ENCODE assay signal across 38 cellular contexts in the genomic region with DNA sequence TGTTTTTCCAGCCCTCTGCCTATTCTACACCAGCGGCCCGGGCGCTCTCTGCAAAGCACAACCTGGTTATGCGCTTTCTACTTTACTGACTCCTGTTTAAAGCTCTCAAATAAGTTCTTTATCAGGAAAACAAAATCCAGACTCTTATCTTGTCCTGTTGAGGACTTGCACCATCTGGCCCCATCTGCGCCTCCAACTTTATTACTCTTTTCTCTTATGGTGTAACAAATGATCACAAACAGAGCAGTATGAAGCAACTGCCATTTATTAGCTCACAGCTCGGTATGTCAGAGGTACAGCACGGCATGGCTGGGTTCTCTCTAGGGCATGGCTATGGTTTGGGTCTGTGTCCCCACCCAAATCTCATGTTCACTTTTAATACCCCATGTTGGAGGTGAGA.
"Had no signal": no experiment of that assay in that cellular context is flagged by ENCODE, and none has a peak within 500 bp of the region (broad histone marks: within the 10 kb centered on the region; RNA-seq: fewer than 3 reads in every experiment).

No MANE protein-coding gene starts in this region.

- H3K36me3 Mint-ChIP-seq: activated CD8-positive, alpha-beta memory T cell treated with anti-CD3 and anti-CD28 coated beads, Interleukin-2, amount 10 ng/mL, durations not matched to agents 7 days and 5 days; activated naive CD8-positive, alpha-beta T cell treated with anti-CD3 and anti-CD28 coated beads, Interleukin-2, amount 10 ng/mL, durations not matched to agents 7 days and 5 days had no signal

- H3K4me3 ChIP-seq: body of pancreas, breast epithelium, MG63, Peyer's patch had no signal

- H3K4me1 ChIP-seq: breast epithelium had no signal

- ATAC-seq: activated CD8-positive, alpha-beta memory T cell treated with anti-CD3 and anti-CD28 coated beads, Interleukin-2, amount 10 ng/mL, durations not matched to agents 7 days and 5 days; activated T-cell treated with anti-CD3 and anti-CD28 coated beads, Interleukin-2, amount 50 U/mL, for 72 hours; activated T-helper 17 cell treated with anti-CD3 and anti-CD28 coated beads, Interleukin-2, amount 50 U/mL, for 72 hours; body of pancreas; PC-3; SK-N-SH treated with all-trans-retinoic acid at 6 μM for 48 hours had no signal

- H3K4me3 Mint-ChIP-seq: activated B cell treated with CpG ODN at 0.5 μM for 24 hours; activated CD4-positive, alpha-beta memory T cell treated with anti-CD3 and anti-CD28 coated beads, Interleukin-2, amount 10 ng/mL, durations not matched to agents 7 days and 5 days; activated CD8-positive, alpha-beta memory T cell treated with anti-CD3 and anti-CD28 coated beads, Interleukin-2, amount 10 ng/mL, durations not matched to agents 7 days and 5 days; activated naive CD8-positive, alpha-beta T cell treated with anti-CD3 and anti-CD28 coated beads, Interleukin-2, amount 10 ng/mL, durations not matched to agents 7 days and 5 days; activated T-cell treated with anti-CD3 and anti-CD28 coated beads, Interleukin-2, amount 50 U/mL, for 72 hours; activated T-helper 17 cell treated with anti-CD3 and anti-CD28 coated beads, Interleukin-2, amount 50 U/mL, for 72 hours had no signal

- H3K27me3 Mint-ChIP-seq: activated B cell treated with CpG ODN at 0.5 μM for 24 hours; activated CD4-positive, alpha-beta memory T cell treated with anti-CD3 and anti-CD28 coated beads, Interleukin-2, amount 10 ng/mL, durations not matched to agents 7 days and 5 days; activated CD8-positive, alpha-beta memory T cell treated with anti-CD3 and anti-CD28 coated beads, Interleukin-2, amount 10 ng/mL, durations not matched to agents 7 days and 5 days; activated naive CD8-positive, alpha-beta T cell treated with anti-CD3 and anti-CD28 coated beads, Interleukin-2, amount 10 ng/mL, durations not matched to agents 7 days and 5 days; activated T-helper 17 cell treated with anti-CD3 and anti-CD28 coated beads, Interleukin-2, amount 50 U/mL, for 72 hours had no signal

- H3K27me3 ChIP-seq: body of pancreas, breast epithelium, MG63, Peyer's patch had no signal

- H3K9me3 Mint-ChIP-seq: activated B cell treated with CpG ODN at 0.5 μM for 24 hours; activated CD4-positive, alpha-beta memory T cell treated with anti-CD3 and anti-CD28 coated beads, Interleukin-2, amount 10 ng/mL, durations not matched to agents 7 days and 5 days; activated naive CD8-positive, alpha-beta T cell treated with anti-CD3 and anti-CD28 coated beads, Interleukin-2, amount 10 ng/mL, durations not matched to agents 7 days and 5 days; activated T-helper 17 cell treated with anti-CD3 and anti-CD28 coated beads, Interleukin-2, amount 50 U/mL, for 72 hours had no signal

- H3K27ac Mint-ChIP-seq: activated B cell treated with CpG ODN at 0.5 μM for 24 hours; activated CD4-positive, alpha-beta memory T cell treated with anti-CD3 and anti-CD28 coated beads, Interleukin-2, amount 10 ng/mL, durations not matched to agents 7 days and 5 days; activated CD8-positive, alpha-beta memory T cell treated with anti-CD3 and anti-CD28 coated beads, Interleukin-2, amount 10 ng/mL, durations not matched to agents 7 days and 5 days; activated naive CD8-positive, alpha-beta T cell treated with anti-CD3 and anti-CD28 coated beads, Interleukin-2, amount 10 ng/mL, durations not matched to agents 7 days and 5 days; activated T-cell treated with anti-CD3 and anti-CD28 coated beads, Interleukin-2, amount 50 U/mL, for 72 hours; activated T-helper 17 cell treated with anti-CD3 and anti-CD28 coated beads, Interleukin-2, amount 50 U/mL, for 72 hours had no signal

- H3K27ac ChIP-seq: body of pancreas, breast epithelium, Peyer's patch had no signal

- H3K36me3 ChIP-seq: breast epithelium, MG63, Peyer's patch had no signal

- H3K9me3 ChIP-seq: body of pancreas, breast epithelium, MG63, Peyer's patch had no signal

- DNase-seq: activated B cell treated with CpG ODN at 0.5 μM for 24 hours; activated CD4-positive, alpha-beta memory T cell treated with anti-CD3 and anti-CD28 coated beads, Interleukin-2, amount 10 ng/mL, durations not matched to agents 7 days and 5 days; activated CD4-positive, alpha-beta T cell treated with anti-CD3 and anti-CD28 coated beads for 48 hours; activated CD4-positive, CD25-positive, alpha-beta regulatory T cell treated with anti-CD3 and anti-CD28 coated beads, Interleukin-2, amount 50 U/mL, for 72 hours; activated CD8-positive, alpha-beta memory T cell treated with anti-CD3 and anti-CD28 coated beads for 24 hours; activated CD8-positive, alpha-beta memory T cell treated with anti-CD3 and anti-CD28 coated beads, Interleukin-2, amount 10 ng/mL, durations not matched to agents 7 days and 5 days; activated CD8-positive, alpha-beta memory T cell treated with anti-CD3 and anti-CD28 coated beads, Interleukin-2, amount 50 U/mL, for 48 hours; activated effector memory CD4-positive, alpha-beta T cell treated with anti-CD3 and anti-CD28 coated beads, Interleukin-2, amount 50 U/mL, for 16 hours; activated naive CD4-positive, alpha-beta T cell; activated naive CD4-positive, alpha-beta T cell treated with anti-CD3 and anti-CD28 coated beads, Interleukin-2, amount 50 U/mL, for 16 hours; activated naive CD8-positive, alpha-beta T cell treated with anti-CD3 and anti-CD28 coated beads, Interleukin-2, amount 10 ng/mL, durations not matched to agents 7 days and 5 days; activated T-cell treated with anti-CD3 and anti-CD28 coated beads, Interleukin-2, amount 50 U/mL, for 72 hours; body of pancreas; central memory CD4-positive, alpha-beta T cell; Kasumi-1; KG1; MG63; NCI-H1048; NCI-H1105 treated with DMSO at 0.1 percent for 48 hours; NCI-H1436; NCI-H1694; NCI-H1930; NCI-H2081 treated with DMSO at 0.1 percent for 48 hours; NCI-H2227 treated with DMSO at 0.1 percent for 48 hours; NCI-H446; NCI-H510A treated with DMSO at 0.1 percent for 48 hours; NK-92 treated with Interleukin-12 subunit alpha and Interleukin-12 subunit beta, amount 100 ng/mL, for 24 hours; PC-3; Peyer's patch; RPMI8226; SIG-M5; SW 1271; T-helper 1 cell; T-helper 2 cell; T-helper 9 cell had no signal

- H3K4me1 Mint-ChIP-seq: activated B cell treated with CpG ODN at 0.5 μM for 24 hours; activated CD4-positive, alpha-beta memory T cell treated with anti-CD3 and anti-CD28 coated beads, Interleukin-2, amount 10 ng/mL, durations not matched to agents 7 days and 5 days; activated CD8-positive, alpha-beta memory T cell treated with anti-CD3 and anti-CD28 coated beads, Interleukin-2, amount 10 ng/mL, durations not matched to agents 7 days and 5 days; activated naive CD8-positive, alpha-beta T cell treated with anti-CD3 and anti-CD28 coated beads, Interleukin-2, amount 10 ng/mL, durations not matched to agents 7 days and 5 days; activated T-helper 17 cell treated with anti-CD3 and anti-CD28 coated beads, Interleukin-2, amount 50 U/mL, for 72 hours had no signal
